In genomic region chr4:40283968-40284367, GRCh38 we compare ENCODE assay signal across 10 cellular contexts. TPM values are rescaled to one million over a fixed set of nuclear protein-coding genes. Genes with fewer than 3 reads are reported as not detected.
DNase-seq lines count a peak whose midpoint lies in the region; ATAC-seq and TF ChIP-seq lines count a peak whose summit lies in the region.
"Had no signal": no experiment of that assay in that cellular context is flagged by ENCODE, and none has a peak within 500 bp of the region (broad histone marks: within the 10 kb centered on the region; RNA-seq: fewer than 3 reads in every experiment).

No MANE protein-coding gene starts in this region.

- H3K4me1 ChIP-seq in Caco-2 (no peaks in the 10 kb centered on the region), RWPE2 (ENCODE audit: insufficient read depth, poor library complexity, severe bottlenecking) (peaks cover 3% of the 10 kb centered on the region), right cardiac atrium (ENCODE audit: control insufficient read depth, insufficient read depth, low read length) (no peaks in the 10 kb centered on the region), esophagus squamous epithelium (peaks cover 0 to 5% (median 0%) of the 10 kb centered on the region in 3 donors)

- H3K36me3 ChIP-seq in Caco-2 (ENCODE audit: control insufficient read depth, insufficient read depth, low read length): no peaks in the 10 kb centered on the region
- H3K36me3 ChIP-seq in RWPE2 (ENCODE audit: low read depth): no peaks in the 10 kb centered on the region
- H3K36me3 ChIP-seq in esophagus squamous epithelium: no peaks in the 10 kb centered on the region

- POLR2A ChIA-PET in Caco-2 (lab: Charles Lee): no interaction called here

- no peaks in the 10 kb centered on the region for H3K9me3 Mint-ChIP-seq in Caco-2 (ENCODE audit: unreplicated experiment)

- DNase-seq in Caco-2: peak; percentile 12 to 47
- no peak for DNase-seq in RWPE2 (ENCODE audit: low spot score)
- DNase-seq in activated naive CD4-positive, alpha-beta T cell treated with Interleukin-2 at 50 U/mL for 16 hours: peak; percentile 85
- DNase-seq in stimulated activated CD4-positive, alpha-beta T cell treated with anti-CD3 and anti-CD28 coated beads, Interleukin-12 subunit alpha, Interleukin-12 subunit beta, amount 100 ng/mL, for 48 hours (ENCODE audit: low read depth in 2 of 3, low spot score in 1 of 3): peak; percentile 73 to 84 (median 78)
- DNase-seq in right cardiac atrium: no peak
- no peak for DNase-seq in KG1 (lab: John Stamatoyannopoulos, UW)
- DNase-seq in esophagus squamous epithelium (lab: John Stamatoyannopoulos, UW): no peak
- DNase-seq in hepatic stellate cell (ENCODE audit: low spot score): no peak
- DNase-seq: left cardiac atrium had no signal

- H3K9me3 ChIP-seq in Caco-2 (no peaks in the 10 kb centered on the region), RWPE2 (ENCODE audit: severe bottlenecking) (no peaks in the 10 kb centered on the region), right cardiac atrium (ENCODE audit: control insufficient read depth, low read length) (no peaks in the 10 kb centered on the region), esophagus squamous epithelium (no peaks in the 10 kb centered on the region)

- ATAC-seq in RWPE2 (ENCODE audit: low read depth): peak; percentile 78
- no peak for ATAC-seq in right cardiac atrium
- ATAC-seq: Panc1 had no signal

- intact Hi-C loops in Caco-2 (cut with micrococcal nuclease; ENCODE audit: unreplicated experiment) (no loop called here), right cardiac atrium (cut with DNase I) (no loop called here), esophagus squamous epithelium (cut with DNase I) (no loop called here)

- no peak overlapping the region for H3K27ac ChIP-seq in RWPE2 (ENCODE audit: poor library complexity, severe bottlenecking)
- no peak overlapping the region for H3K27ac ChIP-seq in right cardiac atrium (ENCODE audit: low read length)
- no peak overlapping the region for H3K27ac ChIP-seq in esophagus squamous epithelium

- CTCF ChIA-PET in Caco-2 (lab: Charles Lee): interaction anchor here (0.7 kb wide), 1 partner anchor 103 kb away, joined by 3 read pairs; no protein-coding TSS in a partner anchor

- H3K4me3 ChIP-seq in Caco-2 (ENCODE audit: low read depth, low read length) (no peak overlapping the region), RWPE2 (ENCODE audit: severe bottlenecking) (no peak overlapping the region), right cardiac atrium (ENCODE audit: low read length) (no peak overlapping the region), esophagus squamous epithelium (no peak overlapping the region)

- no TSS peak for BruUV-seq in Caco-2 (replicated peaks; lab: Mats Ljungman, UMichigan)

- 79% methylated on average over 10 of the region's 10 CpGs for WGBS in right cardiac atrium
- WGBS in esophagus squamous epithelium, 2 donors: 33 to 52% methylated on average over 6 to 8 of the region's 10 CpGs

- H3K4me3 Mint-ChIP-seq in Caco-2 (ENCODE audit: unreplicated experiment): no peak overlapping the region

- H3K27ac Mint-ChIP-seq in Caco-2 (ENCODE audit: unreplicated experiment): no peak overlapping the region

- H3K27me3 Mint-ChIP-seq in Caco-2 (ENCODE audit: insufficient read depth, unreplicated experiment): no peaks in the 10 kb centered on the region

- TF ChIP-seq POLR2A in esophagus squamous epithelium (IDR thresholded peaks at IDR 0.05): no peak

- TF ChIP-seq CTCF in Caco-2 (IDR thresholded peaks at IDR 0.05; ENCODE audit: insufficient read depth in 1 of 2, low read depth in 1 of 2, low read length in 1 of 2, severe bottlenecking in 1 of 2, unreplicated experiment in 1 of 2) (no peak), RWPE2 (IDR thresholded peaks at IDR 0.05; ENCODE audit: poor library complexity, severe bottlenecking) (peak; percentile 20), esophagus squamous epithelium (IDR thresholded peaks at IDR 0.05) (peak in 2 of 6 experiments; percentile 36 to 48)

- H3K36me3 Mint-ChIP-seq in Caco-2 (ENCODE audit: insufficient read depth, unreplicated experiment): no peaks in the 10 kb centered on the region

- peaks cover 14% of the 10 kb centered on the region for H3K4me1 Mint-ChIP-seq in Caco-2 (ENCODE audit: low read depth, unreplicated experiment)

- H3K27me3 ChIP-seq in Caco-2 (replicated peaks; ENCODE audit: control insufficient read depth, insufficient read depth, low read length) (no peaks in the 10 kb centered on the region), RWPE2 (ENCODE audit: insufficient read depth, poor library complexity, severe bottlenecking) (no peaks in the 10 kb centered on the region), right cardiac atrium (ENCODE audit: control insufficient read depth, insufficient read depth) (no peaks in the 10 kb centered on the region), esophagus squamous epithelium (no peaks in the 10 kb centered on the region)

RNA-seq across cellular contexts. Expression of gene CHRNA9, which starts 51.2 kb away (rescaled TPM):
- total RNA-seq in Caco-2 (2022): not detected in 2 replicates
- not detected for total RNA-seq in right cardiac atrium
- polyA plus RNA-seq in right cardiac atrium: not detected
- not detected for total RNA-seq in esophagus squamous epithelium
- total RNA-seq: left cardiac atrium had no signal

Comparison
In these comparisons a context has a peak if more than half of its experiments do, and no peak if none do; other contexts are left out.
1. DNase-seq: peak in Caco-2 (2 of 2), activated naive CD4-positive, alpha-beta T cell treated with Interleukin-2 at 50 U/mL for 16 hours (single experiment) and stimulated activated CD4-positive, alpha-beta T cell treated with anti-CD3 and anti-CD28 coated beads, Interleukin-12 subunit alpha, Interleukin-12 subunit beta, amount 100 ng/mL, for 48 hours (3 of 3); none in RWPE2 (single experiment), right cardiac atrium (0 of 3), KG1 (single experiment), esophagus squamous epithelium (single experiment) and hepatic stellate cell (single experiment).